1 cellular context compared by ENCODE assay signal in genomic region chr11:61331636-61332035, GRCh38.
TF ChIP-seq lines count a peak whose summit lies in the region.

No MANE protein-coding gene starts in this region.

TF ChIP-seq in HepG2, 621 proteins besides CTCF, POLR2A, EP300 and RAD21:
- no peak for TF ChIP-seq SOX13 (IDR thresholded peaks at IDR 0.05)
- no peak for TF ChIP-seq SOX13 (CRISPR knock-in tag; conservative IDR thresholded peaks at IDR 0.05 in 1 of 2, IDR thresholded peaks at IDR 0.05 in 1 of 2)
- TF ChIP-seq PBX3 (CRISPR knock-in tag; IDR thresholded peaks at IDR 0.05; ENCODE audit: borderline replicate concordance) = no peak
- no peak for TF ChIP-seq ZNF572 (CRISPR knock-in tag; IDR thresholded peaks at IDR 0.05)
- no peak for TF ChIP-seq ATRX (CRISPR knock-in tag; IDR thresholded peaks at IDR 0.05; ENCODE audit: borderline replicate concordance)
- TF ChIP-seq NFE2 (CRISPR knock-in tag; IDR thresholded peaks at IDR 0.05) = no peak
- no peak for TF ChIP-seq PRDM15 (CRISPR knock-in tag; IDR thresholded peaks at IDR 0.05)
- no peak for TF ChIP-seq NFATC3 (CRISPR knock-in tag; IDR thresholded peaks at IDR 0.05)
- no peak for TF ChIP-seq ZNF543 (CRISPR knock-in tag; IDR thresholded peaks at IDR 0.05)
- no peak for TF ChIP-seq ZNF569 (CRISPR knock-in tag; IDR thresholded peaks at IDR 0.05; ENCODE audit: borderline replicate concordance)
- TF ChIP-seq ZNF749 (CRISPR knock-in tag; IDR thresholded peaks at IDR 0.05; ENCODE audit: borderline replicate concordance) = no peak
- TF ChIP-seq ZNF598 (CRISPR knock-in tag; IDR thresholded peaks at IDR 0.05; ENCODE audit: borderline replicate concordance) = no peak
- TF ChIP-seq RBM39 (IDR thresholded peaks at IDR 0.05; ENCODE audit: low read depth, low read length, poor library complexity, severe bottlenecking) = no peak
- TF ChIP-seq ZBTB33 (CRISPR knock-in tag; IDR thresholded peaks at IDR 0.05) = no peak
